ENCODE assay signal across 15 cellular contexts in genomic region chr3:40096561-40097506, GRCh38.
DNase-seq lines count a peak whose midpoint lies in the region; ATAC-seq and TF ChIP-seq lines count a peak whose summit lies in the region.
"Had no signal": no experiment of that assay in that cellular context is flagged by ENCODE, and none has a peak within 500 bp of the region (broad histone marks: within the 10 kb centered on the region; RNA-seq: fewer than 3 reads in every experiment).

No MANE protein-coding gene starts in this region.

- H3K27me3 Mint-ChIP-seq in type B pancreatic cell: peaks cover 29% of the 10 kb centered on the region

- TF ChIP-seq CTCF in ascending aorta (IDR thresholded peaks at IDR 0.05): no peak
- TF ChIP-seq CTCF in thoracic aorta (IDR thresholded peaks at IDR 0.05): no peak
- TF ChIP-seq CTCF in type B pancreatic cell (conservative IDR thresholded peaks at IDR 0.05): no peak

- H3K4me3 ChIP-seq in ascending aorta: no peak overlapping the region
- peak overlapping the region; percentile 10 for H3K4me3 ChIP-seq in thoracic aorta

- H3K4me1 ChIP-seq in ascending aorta: peaks cover 5% of the 10 kb centered on the region in 2 donors
- H3K4me1 ChIP-seq in thoracic aorta (ENCODE audit: control insufficient read depth in 1 of 2, low read depth in 2 of 2): peaks cover 11 to 21% of the 10 kb centered on the region in 2 donors

- intact Hi-C loops in ascending aorta (cut with DNase I): no loop called here

- H3K36me3 Mint-ChIP-seq in type B pancreatic cell: no peaks in the 10 kb centered on the region
- H3K36me3 Mint-ChIP-seq: CD8-positive, alpha-beta T cell; stimulated activated naive B cell treated with anti-CD40 and anti-IgM and Interleukin-4, amounts not matched to agents 10 μg/mL and 1 μg/mL and 100 μg/mL, for 72 hours had no signal

- H3K27ac ChIP-seq in ascending aorta: peak overlapping the region; percentile 38 to 39
- peak overlapping the region; percentile 49 to 53 for H3K27ac ChIP-seq in thoracic aorta
- H3K27ac ChIP-seq: 22Rv1 had no signal

- no peak overlapping the region for H3K27ac Mint-ChIP-seq in type B pancreatic cell
- H3K27ac Mint-ChIP-seq: CD8-positive, alpha-beta T cell; stimulated activated naive B cell treated with anti-CD40 and anti-IgM and Interleukin-4, amounts not matched to agents 10 μg/mL and 1 μg/mL and 100 μg/mL, for 72 hours had no signal

- no peaks in the 10 kb centered on the region for H3K36me3 ChIP-seq in ascending aorta
- H3K36me3 ChIP-seq in thoracic aorta: no peaks in the 10 kb centered on the region

- H3K9me3 ChIP-seq in ascending aorta (peaks cover 7 to 8% of the 10 kb centered on the region in 2 donors), thoracic aorta (no peaks in the 10 kb centered on the region)

- peak; percentile 12 for DNase-seq in DMS 273 (lab: John Stamatoyannopoulos, UW; ENCODE audit: unreplicated experiment)
- DNase-seq in DMS 273 treated with DMSO at 0.1 percent for 48 hours (lab: John Stamatoyannopoulos, UW): no peak
- peak in 1 of 2 donors; percentile 68 for DNase-seq in ascending aorta (ENCODE audit: low spot score in 2 of 2)
- DNase-seq in inferior parietal cortex (ENCODE audit: extremely low spot score): peak; percentile 50
- peak; percentile 47 for DNase-seq in thoracic aorta (ENCODE audit: low spot score)
- DNase-seq in type B pancreatic cell (ENCODE audit: extremely low spot score, unreplicated experiment): no peak
- no peak for DNase-seq in retina
- DNase-seq in NCI-H2227 (lab: John Stamatoyannopoulos, UW; ENCODE audit: unreplicated experiment): no peak
- DNase-seq: activated CD4-positive, alpha-beta T cell treated with anti-CD3 and anti-CD28 coated beads for 48 hours; activated T-cell treated with anti-CD3 and anti-CD28 coated beads, Interleukin-2, amount 50 U/mL, for 1 hour; CD8-positive, alpha-beta T cell; NCI-H1436; stimulated activated CD4-positive, alpha-beta T cell treated with anti-CD3 and anti-CD28 coated beads, Interleukin-4, amount 100 ng/mL, for 1 hour; stimulated activated naive B cell treated with anti-CD40 and anti-IgM and Interleukin-4, amounts not matched to agents 10 μg/mL and 1 μg/mL and 100 μg/mL, for 72 hours had no signal

- no peak overlapping the region for H3K4me3 Mint-ChIP-seq in type B pancreatic cell
- H3K4me3 Mint-ChIP-seq: CD8-positive, alpha-beta T cell; stimulated activated naive B cell treated with anti-CD40 and anti-IgM and Interleukin-4, amounts not matched to agents 10 μg/mL and 1 μg/mL and 100 μg/mL, for 72 hours had no signal

- H3K4me1 Mint-ChIP-seq in type B pancreatic cell (ENCODE audit: unreplicated experiment): peaks cover 4% of the 10 kb centered on the region
- H3K4me1 Mint-ChIP-seq: stimulated activated naive B cell treated with anti-CD40 and anti-IgM and Interleukin-4, amounts not matched to agents 10 μg/mL and 1 μg/mL and 100 μg/mL, for 72 hours had no signal

- ATAC-seq in thoracic aorta (ENCODE audit: insufficient number of reproducible peaks, low FRiP score, low read depth): no peak
- ATAC-seq: CD8-positive, alpha-beta T cell; stimulated activated naive B cell treated with anti-CD40 and anti-IgM and Interleukin-4, amounts not matched to agents 10 μg/mL and 1 μg/mL and 100 μg/mL, for 72 hours had no signal

- no peaks in the 10 kb centered on the region for H3K9me3 Mint-ChIP-seq in type B pancreatic cell

- H3K27me3 ChIP-seq in ascending aorta: no peaks in the 10 kb centered on the region
- H3K27me3 ChIP-seq in thoracic aorta (replicated peaks; ENCODE audit: insufficient read depth): no peaks in the 10 kb centered on the region

Comparison
In these comparisons a context has a peak if more than half of its experiments do, and no peak if none do; other contexts are left out.
1. DNase-seq: peak in DMS 273 (single experiment), inferior parietal cortex (single experiment) and thoracic aorta (single experiment); none in DMS 273 treated with DMSO at 0.1 percent for 48 hours (single experiment), type B pancreatic cell (single experiment), retina (single experiment) and NCI-H2227 (single experiment).